Comparison of ENCODE assay signal across 20 cellular contexts in genomic region chr5:119158144-119158543, GRCh38.
"Had no signal": no experiment of that assay in that cellular context is flagged by ENCODE, and none has a peak within 500 bp of the region (broad histone marks: within the 10 kb centered on the region; RNA-seq: fewer than 3 reads in every experiment).

No MANE protein-coding gene starts in this region.

- H3K27ac Mint-ChIP-seq: activated CD4-positive, alpha-beta memory T cell treated with anti-CD3 and anti-CD28 coated beads, Interleukin-2, amount 10 ng/mL, durations not matched to agents 7 days and 5 days; activated CD4-positive, alpha-beta T cell treated with anti-CD3 and anti-CD28 coated beads, Interleukin-2, amount 10 ng/mL, durations not matched to agents 24 days and 14 days; activated naive CD4-positive, alpha-beta T cell treated with anti-CD3 and anti-CD28 coated beads, Interleukin-2, amount 10 ng/mL, durations not matched to agents 7 days and 5 days; activated naive CD4-positive, alpha-beta T cell treated with anti-CD3 and anti-CD28 coated beads, Interleukin-2, amount 50 U/mL, for 72 hours; activated naive CD8-positive, alpha-beta T cell treated with anti-CD3 and anti-CD28 coated beads, Interleukin-2, amount 10 ng/mL, durations not matched to agents 7 days and 5 days; brain had no signal

- H3K27me3 Mint-ChIP-seq: activated CD4-positive, alpha-beta memory T cell treated with anti-CD3 and anti-CD28 coated beads, Interleukin-2, amount 10 ng/mL, durations not matched to agents 7 days and 5 days; activated CD4-positive, alpha-beta T cell treated with anti-CD3 and anti-CD28 coated beads, Interleukin-2, amount 10 ng/mL, durations not matched to agents 24 days and 14 days; activated naive CD4-positive, alpha-beta T cell treated with anti-CD3 and anti-CD28 coated beads, Interleukin-2, amount 10 ng/mL, durations not matched to agents 7 days and 5 days; activated naive CD8-positive, alpha-beta T cell treated with anti-CD3 and anti-CD28 coated beads, Interleukin-2, amount 10 ng/mL, durations not matched to agents 7 days and 5 days; brain had no signal

- ATAC-seq: activated CD4-positive, CD25-positive, alpha-beta regulatory T cell treated with anti-CD3 and anti-CD28 coated beads, Interleukin-2, amount 50 U/mL, for 24 hours; activated naive CD4-positive, alpha-beta T cell treated with anti-CD3 and anti-CD28 coated beads, Interleukin-2, amount 50 U/mL, for 72 hours; activated T-cell treated with anti-CD3 and anti-CD28 coated beads, Interleukin-2, amount 50 U/mL, for 4 hours; gastroesophageal sphincter; heart right ventricle had no signal

- DNase-seq: activated CD4-positive, alpha-beta memory T cell treated with anti-CD3 and anti-CD28 coated beads, Interleukin-2, amount 10 ng/mL, durations not matched to agents 7 days and 5 days; activated CD4-positive, alpha-beta T cell treated with anti-CD3 and anti-CD28 coated beads, Interleukin-2, amount 10 ng/mL, durations not matched to agents 24 days and 14 days; activated CD4-positive, alpha-beta T cell treated with anti-CD3 and anti-CD28 coated beads, Interleukin-2, amount 50 U/mL, for 4 hours; activated gamma-delta T cell; activated naive CD4-positive, alpha-beta T cell; activated naive CD4-positive, alpha-beta T cell treated with anti-CD3 and anti-CD28 coated beads, Interleukin-2, amount 10 ng/mL, durations not matched to agents 7 days and 5 days; activated naive CD8-positive, alpha-beta T cell treated with anti-CD3 and anti-CD28 coated beads, Interleukin-2, amount 10 ng/mL, durations not matched to agents 7 days and 5 days; activated T-cell treated with anti-CD3 and anti-CD28 coated beads, Interleukin-2, amount 50 U/mL, for 4 hours; central memory CD4-positive, alpha-beta T cell; cerebellar nuclear complex; colonic mucosa; effector CD8-positive, alpha-beta T cell; esophagus squamous epithelium; foreskin melanocyte; heart right ventricle; T-helper 2 cell had no signal

- H3K4me1 Mint-ChIP-seq: activated CD4-positive, alpha-beta memory T cell treated with anti-CD3 and anti-CD28 coated beads, Interleukin-2, amount 10 ng/mL, durations not matched to agents 7 days and 5 days; activated CD4-positive, alpha-beta T cell treated with anti-CD3 and anti-CD28 coated beads, Interleukin-2, amount 10 ng/mL, durations not matched to agents 24 days and 14 days; activated naive CD4-positive, alpha-beta T cell treated with anti-CD3 and anti-CD28 coated beads, Interleukin-2, amount 10 ng/mL, durations not matched to agents 7 days and 5 days; activated naive CD8-positive, alpha-beta T cell treated with anti-CD3 and anti-CD28 coated beads, Interleukin-2, amount 10 ng/mL, durations not matched to agents 7 days and 5 days; brain had no signal

- H3K4me3 Mint-ChIP-seq: activated CD4-positive, alpha-beta memory T cell treated with anti-CD3 and anti-CD28 coated beads, Interleukin-2, amount 10 ng/mL, durations not matched to agents 7 days and 5 days; activated CD4-positive, alpha-beta T cell treated with anti-CD3 and anti-CD28 coated beads, Interleukin-2, amount 10 ng/mL, durations not matched to agents 24 days and 14 days; activated naive CD4-positive, alpha-beta T cell treated with anti-CD3 and anti-CD28 coated beads, Interleukin-2, amount 10 ng/mL, durations not matched to agents 7 days and 5 days; activated naive CD8-positive, alpha-beta T cell treated with anti-CD3 and anti-CD28 coated beads, Interleukin-2, amount 10 ng/mL, durations not matched to agents 7 days and 5 days; activated T-cell treated with anti-CD3 and anti-CD28 coated beads, Interleukin-2, amount 50 U/mL, for 4 hours; brain had no signal
